In genomic region chr1:112704908-112705627, GRCh38 we compare ENCODE assay signal across 8 cellular contexts. TPM values are rescaled to one million over a fixed set of nuclear protein-coding genes. Genes with fewer than 3 reads are reported as not detected.
DNase-seq lines count a peak whose midpoint lies in the region; TF ChIP-seq lines count a peak whose summit lies in the region.

No MANE protein-coding gene starts in this region.

- H3K23ac ChIP-seq in H9 (ENCODE audit: insufficient read length, low read depth, low read length): no peak overlapping the region

- H3K36me3 ChIP-seq in SU-DHL-6 (ENCODE audit: low read length) (no peaks in the 10 kb centered on the region), spleen (peaks cover 0 to 39% (median 10%) of the 10 kb centered on the region in 6 donors)

- H3F3A ChIP-seq in SU-DHL-6 (ENCODE audit: insufficient read depth): no peaks in the 10 kb centered on the region

- H3K18ac ChIP-seq in H9 (ENCODE audit: insufficient read length, low read depth, low read length): no peak overlapping the region

- no peak overlapping the region for H4K5ac ChIP-seq in H9 (ENCODE audit: insufficient read length, low read depth, low read length)

- no peak overlapping the region for H2BK20ac ChIP-seq in H9 (ENCODE audit: low read depth, low read length, poor library complexity, severe bottlenecking)

- H2BK15ac ChIP-seq in H9 (ENCODE audit: low read depth, low read length): no peak overlapping the region

- no peak overlapping the region for H2BK5ac ChIP-seq in H9 (ENCODE audit: insufficient read length, low read length)

- no peak overlapping the region for H4K8ac ChIP-seq in H9 (replicated peaks; ENCODE audit: insufficient read length, low read depth, low read length)

- H4K20me1 ChIP-seq in H9 (ENCODE audit: control insufficient read depth, insufficient read depth, insufficient read length) (no peaks in the 10 kb centered on the region), SU-DHL-6 (ENCODE audit: low read depth, low read length) (no peaks in the 10 kb centered on the region)

- peak overlapping the region; percentile 72 to 84 for H3K4me3 Mint-ChIP-seq in H9

- H3K4me3 ChIP-seq in SU-DHL-6 (ENCODE audit: insufficient read depth, low read length, poor library complexity, severe bottlenecking): no peak overlapping the region
- peak overlapping the region; percentile 28 to 92 (median 58) for H3K4me3 ChIP-seq in spleen

- H3K36me3 Mint-ChIP-seq in H9 (ENCODE audit: insufficient read depth in 1 of 3, low read depth in 3 of 3): peaks cover 12 to 41% (median 35%) of the 10 kb centered on the region in 3 experiments; a peak in 6 of 7 replicates

- no peak overlapping the region for H2AK5ac ChIP-seq in H9 (ENCODE audit: insufficient read length, low read length)

- H3K27ac Mint-ChIP-seq in H9: peak overlapping the region in 2 of 3 experiments; percentile 76 to 88; a peak in 5 of 7 replicates

- H2AFZ ChIP-seq in H9 (ENCODE audit: low read length) (no peak overlapping the region), SU-DHL-6 (ENCODE audit: low read depth, low read length, severe bottlenecking) (no peak overlapping the region)

- no peaks in the 10 kb centered on the region; a peak in 1 of 5 replicates for H3K9me3 Mint-ChIP-seq in H9

- no peak overlapping the region for H2BK12ac ChIP-seq in H9 (ENCODE audit: insufficient read length, low read depth, low read length)

- peaks cover 13% of the 10 kb centered on the region for H3K23me2 ChIP-seq in H9 (ENCODE audit: insufficient read length, low read depth, low read length, poor library complexity, severe bottlenecking)

- no peak overlapping the region for H2BK120ac ChIP-seq in H9 (ENCODE audit: low read depth, low read length, poor library complexity, severe bottlenecking)

- H3K9ac ChIP-seq in H9 (ENCODE audit: extremely low read depth, insufficient read length, low read length) (no peak overlapping the region), SU-DHL-6 (ENCODE audit: low read length) (no peak overlapping the region)

- H3K79me2 ChIP-seq in H9 (ENCODE audit: insufficient read depth, low read length) (no peaks in the 10 kb centered on the region), SU-DHL-6 (ENCODE audit: insufficient read depth, low read length) (no peaks in the 10 kb centered on the region)

- no CpG with 5 or more reads among the region's 13 CpGs for WGBS in H9 (ENCODE audit: extremely low coverage, insufficient read length, low lambda C conversion rate)
- 7 to 13% (median 8%) methylated on average over 11 to 13 of the region's 13 CpGs for WGBS in spleen, 5 donors

- no peak overlapping the region for H3K14ac ChIP-seq in H9 (ENCODE audit: insufficient read depth, low read length)

- H3K4me2 ChIP-seq in H9 (ENCODE audit: insufficient read depth, insufficient read length, low read length) (peak overlapping the region; percentile 66), SU-DHL-6 (ENCODE audit: low read depth, low read length, poor library complexity, severe bottlenecking) (peak overlapping the region; percentile 11)

- no peak overlapping the region for H3K56ac ChIP-seq in H9 (ENCODE audit: insufficient read length, low read depth, low read length)

- H3K27me3 ChIP-seq in H9 (ENCODE audit: insufficient read depth, low read length) (peaks cover 4% of the 10 kb centered on the region; the same call in 1 of the 2 replicates), SU-DHL-6 (ENCODE audit: low read length) (no peaks in the 10 kb centered on the region), spleen (replicated peaks in 1 of 7) (peaks cover 0 to 5% (median 0%) of the 10 kb centered on the region in 7 donors)

- TF ChIP-seq CTCF in 22Rv1 (IDR thresholded peaks at IDR 0.05) (no peak), H9 (conservative IDR thresholded peaks at IDR 0.05) (no peak), SU-DHL-6 (IDR thresholded peaks at IDR 0.05; ENCODE audit: insufficient read depth, low read length, poor library complexity, severe bottlenecking) (no peak), spleen (IDR thresholded peaks at IDR 0.05 in 8 of 11, conservative IDR thresholded peaks at IDR 0.05 in 3 of 11) (no peak)

- no peaks in the 10 kb centered on the region for H3K9me3 ChIP-seq in H9 (ENCODE audit: control insufficient read depth, low read depth, low read length)
- no peaks in the 10 kb centered on the region for H3K9me3 ChIP-seq in SU-DHL-6 (ENCODE audit: insufficient read depth, low read length)
- H3K9me3 ChIP-seq in spleen: no peaks in the 10 kb centered on the region

- peaks cover 61% of the 10 kb centered on the region for H3K27me3 Mint-ChIP-seq in H9 (ENCODE audit: low read depth)

- peak overlapping the region; percentile 97 for H3K27ac ChIP-seq in 22Rv1
- H3K27ac ChIP-seq in H9 (ENCODE audit: insufficient read length, low read depth, low read length): no peak overlapping the region
- H3K27ac ChIP-seq in SU-DHL-6 (ENCODE audit: low read depth, low read length): no peak overlapping the region
- H3K27ac ChIP-seq in spleen: peak overlapping the region; percentile 76 to 97 (median 90)

- H3K9me2 ChIP-seq in SU-DHL-6 (replicated peaks; ENCODE audit: insufficient read depth, low read length): no peaks in the 10 kb centered on the region

- DNase-seq in GM04503 (ENCODE audit: low read depth) (peak; percentile 91), H9 (peak; percentile 97), LHCN-M2 (ENCODE audit: low read depth) (peak; percentile 98), inferior parietal cortex (ENCODE audit: extremely low spot score) (peak; percentile 41), spleen (peak; percentile 89)
- peak; percentile 48 for DNase-seq in central memory CD4-positive, alpha-beta T cell

- peaks cover 62 to 70% of the 10 kb centered on the region in 2 experiments for H3K4me1 Mint-ChIP-seq in H9

- H3K4me1 ChIP-seq in H9 (ENCODE audit: insufficient read depth, low read length) (peaks cover 15% of the 10 kb centered on the region), spleen (peaks cover 53 to 79% (median 73%) of the 10 kb centered on the region in 6 donors)

- H3K4ac ChIP-seq in H9 (ENCODE audit: low read depth, low read length): no peak overlapping the region

- H3K79me1 ChIP-seq in H9 (ENCODE audit: insufficient read depth, low read depth, low read length, poor library complexity, severe bottlenecking): no peaks in the 10 kb centered on the region

- intact Hi-C loops in spleen (cut with DNase I; ENCODE audit: low total_unique reads): loop anchor here (5.0 kb wide), 2 partner anchors 198 to 313 kb away; partner anchors contain the start of gene WNT2B

- H3T11ph ChIP-seq in H9 (ENCODE audit: low read length): no peak overlapping the region

- peak in 1 of 3 donors; percentile 85 for TF ChIP-seq POLR2A in spleen (IDR thresholded peaks at IDR 0.05)

- no peak overlapping the region for H4K91ac ChIP-seq in H9 (ENCODE audit: insufficient read length, low read depth, low read length)

RNA-seq across cellular contexts. Expression of gene RHOC, which starts 1.9 kb away (rescaled TPM):
- total RNA-seq in H9 (2021) (68.9 and 78.2 TPM in 2 replicates), LHCN-M2 (2014; rRNA removed) (518 and 661 TPM in 2 replicates), spleen (100 to 1,000 TPM; 125 to 292 (median 210) TPM)
- polyA plus RNA-seq in LHCN-M2 (2012): 1,122 TPM
- polyA plus RNA-seq in spleen: 100 to 1,000 TPM; 120 to 323 (median 153) TPM

RNA-seq across cellular contexts. Expression of gene PPM1J, which starts 10.1 kb away (rescaled TPM):
- total RNA-seq in H9 (2021) (12.7 and 13.2 TPM in 2 replicates), LHCN-M2 (2014; rRNA removed) (0.32 and 1.1 TPM in 2 replicates), spleen (1 to 10 TPM in 5 of 7 donors, under 1 TPM in 2; 0.51 to 1.8 (median 1.3) TPM)
- 1.2 TPM for polyA plus RNA-seq in LHCN-M2 (2012)
- 1 to 10 TPM; 1.3 to 1.9 (median 1.5) TPM for polyA plus RNA-seq in spleen

RNA-seq across cellular contexts. Expression of gene MOV10, which starts 30.6 kb away (rescaled TPM):
- 77.8 and 80.4 TPM in 2 replicates for total RNA-seq in H9 (2021)
- 38.5 and 45.1 TPM in 2 replicates for total RNA-seq in LHCN-M2 (2014; rRNA removed)
- polyA plus RNA-seq in LHCN-M2 (2012): 50.5 TPM
- total RNA-seq in spleen: 10 to 100 TPM; 45.5 to 92.3 (median 60.2) TPM
- polyA plus RNA-seq in spleen: 10 to 100 TPM; 23.5 to 62.5 (median 50.8) TPM

Comparison
In these comparisons a context has a peak if more than half of its experiments do, and no peak if none do; other contexts are left out.
1. H3K27ac ChIP-seq: peak in 22Rv1 (single experiment) and spleen (8 of 8); none in H9 (single experiment) and SU-DHL-6 (single experiment).
2. DNase-seq: peak in every context shown above with its lines; median percentile 98 in LHCN-M2; 97 in H9; 91 in GM04503; 89 in spleen; 48 in central memory CD4-positive, alpha-beta T cell; 41 in inferior parietal cortex.